Comparison of ENCODE assay signal across 8 cellular contexts in the genomic region with DNA sequence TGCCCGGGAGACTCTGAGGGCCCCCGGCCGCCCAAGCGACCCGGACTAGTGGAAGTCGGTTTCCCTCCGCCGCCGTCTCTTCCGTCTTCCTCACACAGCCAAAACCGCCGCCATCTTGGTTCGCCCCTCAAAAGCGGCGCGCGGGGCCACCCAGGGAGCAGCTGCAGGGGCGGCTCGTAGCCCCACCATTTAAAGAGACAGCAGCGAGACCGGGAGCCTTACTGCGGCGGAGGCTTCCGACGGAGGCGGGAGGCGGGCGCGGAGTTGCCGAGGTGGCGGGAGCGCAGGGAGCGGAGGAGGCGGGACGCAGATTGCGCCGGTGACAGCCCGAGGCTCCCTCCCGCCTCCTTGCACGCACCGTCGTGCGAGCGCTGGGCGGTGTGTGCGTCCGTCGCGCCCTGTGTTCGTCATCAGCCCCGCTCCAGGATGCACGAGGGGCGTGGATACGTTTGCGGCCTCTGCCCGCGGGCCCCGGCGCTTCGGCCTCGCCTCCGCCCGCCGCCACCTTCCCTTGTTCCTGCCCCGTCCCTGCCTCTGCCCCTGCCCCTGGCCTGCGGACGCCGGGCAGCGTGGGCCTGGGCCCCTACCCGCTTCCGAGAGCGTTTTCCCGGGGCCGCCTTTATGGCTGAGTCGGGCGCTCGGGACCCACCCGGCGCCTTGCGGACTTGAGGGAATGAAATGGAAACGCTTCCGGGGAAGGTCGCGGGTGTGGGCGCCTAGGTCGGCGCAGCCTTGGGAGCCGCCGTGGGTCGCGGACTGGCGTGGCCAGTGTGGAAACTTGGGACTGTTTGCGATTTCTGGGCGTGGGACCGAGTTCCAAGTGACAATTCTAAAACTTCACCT. TPM values are rescaled to one million over a fixed set of nuclear protein-coding genes. Genes with fewer than 3 reads are reported as not detected.
DNase-seq lines count a peak whose midpoint lies in the region; FAIRE-seq and TF ChIP-seq lines count a peak whose summit lies in the region.

A gene (minus strand): TSS at position 140 of the 843 bp plus-strand sequence. CDS start 663 bp downstream, outside the sequence.

- TF ChIP-seq CTCF in neutrophil (IDR thresholded peaks at IDR 0.05) = peak; percentile 17

- H3K27me3 ChIP-seq in neutrophil = peaks cover 6% of the 10 kb centered on the region

- H3K27ac ChIP-seq in neutrophil = peak within 1 kb of the TSS; percentile 99
- H3K27ac ChIP-seq in substantia nigra (ENCODE audit: low read depth, low read length, poor library complexity, severe bottlenecking) = peak within 1 kb of the TSS; percentile 96

- no peak for FAIRE-seq in frontal cortex (lab: Jason Lieb, UNC)

- DNase-seq in GF-D8 (lab: John Stamatoyannopoulos, UW) = peak; percentile 72
- DNase-seq in HEK293T (ENCODE audit: extremely low spot score) = peak; percentile 90
- peak; percentile 95 for DNase-seq in MV-4-11 (lab: John Stamatoyannopoulos, UW)
- DNase-seq in SK-MEL-5 (ENCODE audit: low read depth, low spot score) = peak; percentile 95
- peak; percentile 96 for DNase-seq in activated naive CD4-positive, alpha-beta T cell treated with Interleukin-2 at 50 U/mL for 16 hours
- peak; percentile 93 for DNase-seq in frontal cortex (ENCODE audit: low spot score in 2 of 2)
- DNase-seq in substantia nigra (lab: John Stamatoyannopoulos, UW) = peak; percentile 64 to 99 (median 91)

- peaks cover 27 to 42% of the 10 kb centered on the region in 2 experiments for H3K4me1 ChIP-seq in neutrophil (ENCODE audit: control insufficient read depth in 1 of 2, insufficient read depth in 1 of 2, low read depth in 1 of 2, low read length in 1 of 2)

- POLR2A ChIA-PET in HEK293T (lab: Yijun Ruan, JAX) = interaction anchor here (0.6 to 2.4 kb wide), 9 partner anchors 10 to 899 kb away, joined by 3 to 13 read pairs (median 3); no protein-coding TSS in a partner anchor

- H3K4me3 ChIP-seq in neutrophil (ENCODE audit: low read depth in 1 of 2, low read length in 1 of 2) = peak within 1 kb of the TSS; percentile 88 to 98

- no peaks in the 10 kb centered on the region for H3K9me3 ChIP-seq in neutrophil

- CTCF ChIA-PET in HEK293T (lab: Yijun Ruan, JAX) = no interaction called here

- H3K36me3 ChIP-seq in neutrophil = peaks cover 11% of the 10 kb centered on the region

- in situ Hi-C loops in SK-MEL-5 (cut with HindIII; ENCODE audit: low pct_unique_long_range_greater_than_20kb, low sequenced_read_pairs) = no loop called here

TF ChIP-seq in HEK293T, 16 proteins besides CTCF, POLR2A, EP300 and RAD21:
- TF ChIP-seq FOXM1 (IDR thresholded peaks at IDR 0.05; ENCODE audit: borderline replicate concordance) (no peak), NFRKB (IDR thresholded peaks at IDR 0.05) (peak; percentile 92), L3MBTL2 (conservative IDR thresholded peaks at IDR 0.05) (peak; percentile 78), ZNF384 (IDR thresholded peaks at IDR 0.05) (no peak), ELF4 (IDR thresholded peaks at IDR 0.05) (peak; percentile 47), SP1 (IDR thresholded peaks at IDR 0.05) (peak; percentile 64; the same call in 1 of the 2 replicates), ARNT (IDR thresholded peaks at IDR 0.05) (peak; percentile 96)
- TF ChIP-seq, protein P1, sequence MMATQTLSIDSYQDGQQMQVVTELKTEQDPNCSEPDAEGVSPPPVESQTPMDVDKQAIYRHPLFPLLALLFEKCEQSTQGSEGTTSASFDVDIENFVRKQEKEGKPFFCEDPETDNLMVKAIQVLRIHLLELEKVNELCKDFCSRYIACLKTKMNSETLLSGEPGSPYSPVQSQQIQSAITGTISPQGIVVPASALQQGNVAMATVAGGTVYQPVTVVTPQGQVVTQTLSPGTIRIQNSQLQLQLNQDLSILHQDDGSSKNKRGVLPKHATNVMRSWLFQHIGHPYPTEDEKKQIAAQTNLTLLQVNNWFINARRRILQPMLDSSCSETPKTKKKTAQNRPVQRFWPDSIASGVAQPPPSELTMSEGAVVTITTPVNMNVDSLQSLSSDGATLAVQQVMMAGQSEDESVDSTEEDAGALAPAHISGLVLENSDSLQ (IDR thresholded peaks at IDR 0.05) = peak; percentile 61

RNA-seq across cellular contexts. Expression of the gene that starts here (rescaled TPM):
- 41.0 and 45.2 TPM in 2 replicates for total RNA-seq in SK-MEL-5 (2014; rRNA removed; shearing (Covaris generic))
- 36.4 and 46.5 TPM in 2 replicates for polyA plus RNA-seq in SK-MEL-5 (2015; cell fraction: cytosol; rRNA removed)
- polyA plus RNA-seq in SK-MEL-5 (2015; cell fraction: nucleus; rRNA removed) = 70.8 and 96.4 TPM in 2 replicates
- 119 TPM for total RNA-seq in frontal cortex

Comparison
In these comparisons a context has a peak if more than half of its experiments do, and no peak if none do; other contexts are left out.
1. Peak in every context shown above with its lines: DNase-seq, H3K4me3 ChIP-seq and H3K27ac ChIP-seq.